In the genomic region with DNA sequence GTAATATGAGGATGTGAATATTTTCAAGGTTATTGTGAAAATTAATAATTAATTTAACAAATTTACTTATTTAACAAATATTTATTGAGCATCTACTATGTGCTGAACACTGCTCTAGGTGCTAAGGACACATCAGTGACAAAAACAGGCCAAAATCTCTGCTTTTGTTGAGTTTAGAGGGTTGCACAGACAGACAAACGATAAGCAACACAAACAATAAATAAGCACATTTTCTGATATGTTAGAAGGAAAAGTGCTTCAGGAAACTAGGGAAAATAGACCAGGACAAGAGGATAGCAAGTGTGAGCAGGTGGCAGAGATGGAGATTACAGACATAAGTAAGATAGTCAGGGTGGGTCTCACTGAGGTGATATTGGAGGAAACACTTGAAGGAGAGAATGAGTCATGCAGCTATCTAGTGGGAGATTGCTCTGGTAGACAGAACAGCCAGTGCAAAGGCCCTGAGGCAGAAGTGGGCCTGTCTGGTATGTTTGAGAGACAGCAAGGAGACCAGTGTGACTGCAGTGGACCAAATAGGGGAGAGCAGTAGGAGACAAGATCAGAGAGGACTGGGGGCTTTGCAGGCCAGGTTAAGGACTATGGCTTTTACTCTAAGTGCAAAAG, we compare ENCODE assay signal across 22 cellular contexts. TPM values are rescaled to one million over a fixed set of nuclear protein-coding genes. Genes with fewer than 3 reads are reported as not detected.
DNase-seq lines count a peak whose midpoint lies in the region; ATAC-seq and TF ChIP-seq lines count a peak whose summit lies in the region.
"Had no signal": no experiment of that assay in that cellular context is flagged by ENCODE, and none has a peak within 500 bp of the region (broad histone marks: within the 10 kb centered on the region; RNA-seq: fewer than 3 reads in every experiment).

No MANE protein-coding gene starts in this region.

- TF ChIP-seq EP300 in transverse colon (IDR thresholded peaks at IDR 0.05; ENCODE audit: low read depth): no peak

- H3K27me3 ChIP-seq in transverse colon: no peaks in the 10 kb centered on the region
- H3K27me3 ChIP-seq: BLaER1 treated with 17β-estradiol and CSF1 and Interleukin-3, amounts not matched to agents 10 nM and 100 nM; left lung; uterus had no signal

- H3K4me3 Mint-ChIP-seq in activated naive CD8-positive, alpha-beta T cell treated with anti-CD3 and anti-CD28 coated beads, Interleukin-2, amount 50 U/mL, for 24 hours: no peak overlapping the region
- H3K4me3 Mint-ChIP-seq in activated naive CD8-positive, alpha-beta T cell treated with anti-CD3 and anti-CD28 coated beads for 36 hours: no peak overlapping the region
- H3K4me3 Mint-ChIP-seq: activated CD4-positive, alpha-beta memory T cell treated with anti-CD3 and anti-CD28 coated beads, Interleukin-2, amount 10 ng/mL, durations not matched to agents 7 days and 5 days had no signal

- H3K27me3 Mint-ChIP-seq in activated naive CD8-positive, alpha-beta T cell treated with anti-CD3 and anti-CD28 coated beads, Interleukin-2, amount 50 U/mL, for 24 hours: no peaks in the 10 kb centered on the region
- no peaks in the 10 kb centered on the region for H3K27me3 Mint-ChIP-seq in activated naive CD8-positive, alpha-beta T cell treated with anti-CD3 and anti-CD28 coated beads for 36 hours
- H3K27me3 Mint-ChIP-seq: activated CD4-positive, alpha-beta memory T cell treated with anti-CD3 and anti-CD28 coated beads, Interleukin-2, amount 10 ng/mL, durations not matched to agents 7 days and 5 days; progenitor cell of endocrine pancreas had no signal

- H3K4me1 Mint-ChIP-seq in activated naive CD8-positive, alpha-beta T cell treated with anti-CD3 and anti-CD28 coated beads, Interleukin-2, amount 50 U/mL, for 24 hours: no peaks in the 10 kb centered on the region
- peaks cover 4% of the 10 kb centered on the region for H3K4me1 Mint-ChIP-seq in activated naive CD8-positive, alpha-beta T cell treated with anti-CD3 and anti-CD28 coated beads for 36 hours
- H3K4me1 Mint-ChIP-seq: activated CD4-positive, alpha-beta memory T cell treated with anti-CD3 and anti-CD28 coated beads, Interleukin-2, amount 10 ng/mL, durations not matched to agents 7 days and 5 days had no signal

- H3K27ac ChIP-seq in transverse colon: peak overlapping the region; percentile 69 to 81 (median 72)
- H3K27ac ChIP-seq: KMS-11, uterus had no signal

- in situ Hi-C loops in transverse colon (cut with MboI; ENCODE audit: low pct_ligation_motif_present in 1 of 4, low pct_unique_long_range_greater_than_20kb in 1 of 4, low sequenced_read_pairs in 3 of 4): no loop called here

- ATAC-seq in activated naive CD8-positive, alpha-beta T cell treated with anti-CD3 and anti-CD28 coated beads, Interleukin-2, amount 50 U/mL, for 24 hours: peak; percentile 61
- ATAC-seq in HG02623 (IDR thresholded peaks at IDR 0.05; ENCODE audit: unreplicated experiment) (no peak), GM19395 (IDR thresholded peaks at IDR 0.05; ENCODE audit: unreplicated experiment) (no peak)

- H3K9me3 ChIP-seq in transverse colon: no peaks in the 10 kb centered on the region
- H3K9me3 ChIP-seq: BLaER1 treated with 17β-estradiol and CSF1 and Interleukin-3, amounts not matched to agents 10 nM and 100 nM; left lung; uterus had no signal

- no peak overlapping the region for H3K4me3 ChIP-seq in transverse colon
- H3K4me3 ChIP-seq: BLaER1 treated with 17β-estradiol and CSF1 and Interleukin-3, amounts not matched to agents 10 nM and 100 nM; left lung; uterus had no signal

- H3K27ac Mint-ChIP-seq in activated naive CD8-positive, alpha-beta T cell treated with anti-CD3 and anti-CD28 coated beads, Interleukin-2, amount 50 U/mL, for 24 hours: no peak overlapping the region
- no peak overlapping the region for H3K27ac Mint-ChIP-seq in activated naive CD8-positive, alpha-beta T cell treated with anti-CD3 and anti-CD28 coated beads for 36 hours
- H3K27ac Mint-ChIP-seq: activated CD4-positive, alpha-beta memory T cell treated with anti-CD3 and anti-CD28 coated beads, Interleukin-2, amount 10 ng/mL, durations not matched to agents 7 days and 5 days; progenitor cell of endocrine pancreas had no signal

- intact Hi-C loops in transverse colon (cut with DNase I; ENCODE audit: low total_unique reads): no loop called here

- TF ChIP-seq POLR2A in transverse colon (IDR thresholded peaks at IDR 0.05): no peak

- no peak for TF ChIP-seq CTCF in transverse colon (IDR thresholded peaks at IDR 0.05)

- no peaks in the 10 kb centered on the region for H3K36me3 ChIP-seq in transverse colon
- H3K36me3 ChIP-seq: uterus had no signal

- WGBS in transverse colon (ENCODE audit: low coverage in 1 of 2), 2 donors: 69 to 75% methylated on average over 1 of the region's 1 CpG

- no peaks in the 10 kb centered on the region for H3K9me3 Mint-ChIP-seq in activated naive CD8-positive, alpha-beta T cell treated with anti-CD3 and anti-CD28 coated beads, Interleukin-2, amount 50 U/mL, for 24 hours
- no peaks in the 10 kb centered on the region for H3K9me3 Mint-ChIP-seq in activated naive CD8-positive, alpha-beta T cell treated with anti-CD3 and anti-CD28 coated beads for 36 hours
- H3K9me3 Mint-ChIP-seq: activated CD4-positive, alpha-beta memory T cell treated with anti-CD3 and anti-CD28 coated beads, Interleukin-2, amount 10 ng/mL, durations not matched to agents 7 days and 5 days had no signal

- DNase-seq in activated naive CD8-positive, alpha-beta T cell treated with anti-CD3 and anti-CD28 coated beads, Interleukin-2, amount 50 U/mL, for 24 hours: no peak
- DNase-seq in activated naive CD8-positive, alpha-beta T cell treated with anti-CD3 and anti-CD28 coated beads for 36 hours: no peak
- peak; percentile 31 for DNase-seq in RPMI7951 (ENCODE audit: low read depth)
- peak; percentile 77 for DNase-seq in islet precursor cell
- DNase-seq in transverse colon: peak; percentile 44
- DNase-seq in superior temporal gyrus (ENCODE audit: extremely low spot score): no peak
- DNase-seq: activated CD4-positive, alpha-beta memory T cell treated with anti-CD3 and anti-CD28 coated beads, Interleukin-2, amount 10 ng/mL, durations not matched to agents 7 days and 5 days; activated CD4-positive, CD25-positive, alpha-beta regulatory T cell; activated T-cell treated with anti-CD3 and anti-CD28 coated beads, Interleukin-2, amount 50 U/mL, for 1 hour; anterior cingulate cortex; GDM1; HCEC 1CT; head of caudate nucleus; left lung; NCI-H1048; NCI-H1930; uterus had no signal

- H3K36me3 Mint-ChIP-seq in activated naive CD8-positive, alpha-beta T cell treated with anti-CD3 and anti-CD28 coated beads, Interleukin-2, amount 50 U/mL, for 24 hours (ENCODE audit: low read depth): no peaks in the 10 kb centered on the region
- peaks cover 1% of the 10 kb centered on the region for H3K36me3 Mint-ChIP-seq in activated naive CD8-positive, alpha-beta T cell treated with anti-CD3 and anti-CD28 coated beads for 36 hours

- H3K4me1 ChIP-seq in transverse colon: peaks cover 0 to 22% (median 14%) of the 10 kb centered on the region in 4 donors
- H3K4me1 ChIP-seq: uterus had no signal

RNA-seq across cellular contexts. Expression of gene SFXN5, which starts 38.3 kb away (rescaled TPM):
- total RNA-seq in activated naive CD8-positive, alpha-beta T cell treated with anti-CD3 and anti-CD28 coated beads for 36 hours: 10 to 100 TPM in 1 of 2 experiments, 1 to 10 TPM in 1; 8.3 to 10.8 TPM
- 8.7 and 18.3 TPM in 2 replicates for total RNA-seq in RPMI7951 (2014; rRNA removed; shearing (Covaris generic))
- total RNA-seq in transverse colon: 10 to 100 TPM; 12.3 to 98.4 (median 42.7) TPM

Comparison
In these comparisons a context has a peak if more than half of its experiments do, and no peak if none do; other contexts are left out.
1. DNase-seq: peak in RPMI7951 (single experiment), islet precursor cell (single experiment) and transverse colon (single experiment); none in activated naive CD8-positive, alpha-beta T cell treated with anti-CD3 and anti-CD28 coated beads, Interleukin-2, amount 50 U/mL, for 24 hours (single experiment), activated naive CD8-positive, alpha-beta T cell treated with anti-CD3 and anti-CD28 coated beads for 36 hours (single experiment) and superior temporal gyrus (single experiment).